18 cellular contexts compared by ENCODE assay signal in genomic region chr21:37136261-37136660, GRCh38.
DNase-seq lines count a peak whose midpoint lies in the region; ATAC-seq and TF ChIP-seq lines count a peak whose summit lies in the region.
"Had no signal": no experiment of that assay in that cellular context is flagged by ENCODE, and none has a peak within 500 bp of the region (broad histone marks: within the 10 kb centered on the region; RNA-seq: fewer than 3 reads in every experiment).

No MANE protein-coding gene starts in this region.

- no peaks in the 10 kb centered on the region for H3K27me3 Mint-ChIP-seq in activated naive CD4-positive, alpha-beta T cell treated with anti-CD3 and anti-CD28 coated beads, Interleukin-2, amount 10 ng/mL, durations not matched to agents 7 days and 5 days
- H3K27me3 Mint-ChIP-seq in activated T-helper 2 cell treated with anti-CD3 and anti-CD28 coated beads, Interferon-gamma antibody, Interleukin-2, Interleukin-4, amounts not matched to agents 10 μg/mL and 5 μg/mL and 100 μg/mL, durations not matched to agents 14 hours and 24 hours and 36 hours (ENCODE audit: low read depth) = no peaks in the 10 kb centered on the region
- H3K27me3 Mint-ChIP-seq in naive thymus-derived CD8-positive, alpha-beta T cell = no peaks in the 10 kb centered on the region
- H3K27me3 Mint-ChIP-seq: CD4-positive, alpha-beta memory T cell had no signal

- H3K4me3 ChIP-seq in MM.1S (ENCODE audit: low read length) = no peak overlapping the region
- H3K4me3 ChIP-seq: Peyer's patch had no signal

- peaks cover 26% of the 10 kb centered on the region for H3K4me1 Mint-ChIP-seq in activated naive CD4-positive, alpha-beta T cell treated with anti-CD3 and anti-CD28 coated beads, Interleukin-2, amount 10 ng/mL, durations not matched to agents 7 days and 5 days
- peaks cover 21% of the 10 kb centered on the region for H3K4me1 Mint-ChIP-seq in activated T-helper 2 cell treated with anti-CD3 and anti-CD28 coated beads, Interferon-gamma antibody, Interleukin-2, Interleukin-4, amounts not matched to agents 10 μg/mL and 5 μg/mL and 100 μg/mL, durations not matched to agents 14 hours and 24 hours and 36 hours (ENCODE audit: low read depth)
- H3K4me1 Mint-ChIP-seq in naive thymus-derived CD8-positive, alpha-beta T cell = peaks cover 11 to 20% (median 14%) of the 10 kb centered on the region in 4 donors

- no peaks in the 10 kb centered on the region for H4K20me1 ChIP-seq in MM.1S (ENCODE audit: insufficient read depth, low read length)

- H3K4me1 ChIP-seq in MM.1S (ENCODE audit: low read length) = no peaks in the 10 kb centered on the region
- H3K4me1 ChIP-seq: Peyer's patch had no signal

- peaks cover 5% of the 10 kb centered on the region for H3K9me3 Mint-ChIP-seq in activated naive CD4-positive, alpha-beta T cell treated with anti-CD3 and anti-CD28 coated beads, Interleukin-2, amount 10 ng/mL, durations not matched to agents 7 days and 5 days
- peaks cover 4% of the 10 kb centered on the region for H3K9me3 Mint-ChIP-seq in activated T-helper 2 cell treated with anti-CD3 and anti-CD28 coated beads, Interferon-gamma antibody, Interleukin-2, Interleukin-4, amounts not matched to agents 10 μg/mL and 5 μg/mL and 100 μg/mL, durations not matched to agents 14 hours and 24 hours and 36 hours
- no peaks in the 10 kb centered on the region for H3K9me3 Mint-ChIP-seq in naive thymus-derived CD8-positive, alpha-beta T cell
- H3K9me3 Mint-ChIP-seq: CD4-positive, alpha-beta memory T cell; H9 had no signal

- no peak overlapping the region for H3K27ac ChIP-seq in MM.1S (ENCODE audit: low read length)
- H3K27ac ChIP-seq: Peyer's patch had no signal

- H3K36me3 Mint-ChIP-seq in activated naive CD4-positive, alpha-beta T cell treated with anti-CD3 and anti-CD28 coated beads, Interleukin-2, amount 10 ng/mL, durations not matched to agents 7 days and 5 days = peaks cover 46% of the 10 kb centered on the region
- H3K36me3 Mint-ChIP-seq in activated T-helper 2 cell treated with anti-CD3 and anti-CD28 coated beads, Interferon-gamma antibody, Interleukin-2, Interleukin-4, amounts not matched to agents 10 μg/mL and 5 μg/mL and 100 μg/mL, durations not matched to agents 14 hours and 24 hours and 36 hours (ENCODE audit: low read depth) = peaks cover 58% of the 10 kb centered on the region
- peaks cover 12 to 80% (median 42%) of the 10 kb centered on the region in 3 donors for H3K36me3 Mint-ChIP-seq in naive thymus-derived CD8-positive, alpha-beta T cell

- intact Hi-C loops in activated T-helper 2 cell treated with anti-CD3 and anti-CD28 coated beads, Interferon-gamma antibody, Interleukin-2, Interleukin-4, amounts not matched to agents 10 μg/mL and 5 μg/mL and 100 μg/mL, durations not matched to agents 14 hours and 24 hours and 36 hours (cut with micrococcal nuclease) = no loop called here

- peak overlapping the region; percentile 37 for H3K27ac Mint-ChIP-seq in activated naive CD4-positive, alpha-beta T cell treated with anti-CD3 and anti-CD28 coated beads, Interleukin-2, amount 10 ng/mL, durations not matched to agents 7 days and 5 days
- H3K27ac Mint-ChIP-seq in activated T-helper 2 cell treated with anti-CD3 and anti-CD28 coated beads, Interferon-gamma antibody, Interleukin-2, Interleukin-4, amounts not matched to agents 10 μg/mL and 5 μg/mL and 100 μg/mL, durations not matched to agents 14 hours and 24 hours and 36 hours = no peak overlapping the region
- H3K27ac Mint-ChIP-seq in naive thymus-derived CD8-positive, alpha-beta T cell = peak overlapping the region in 7 of 10 donors; percentile 7 to 79 (median 54)
- H3K27ac Mint-ChIP-seq: H9 had no signal

- peaks cover 10% of the 10 kb centered on the region; the same call in 1 of the 2 replicates for H3K36me3 ChIP-seq in MM.1S (replicated peaks; ENCODE audit: insufficient read depth, low read length)

- H3K79me2 ChIP-seq in MM.1S (ENCODE audit: low read length) = no peaks in the 10 kb centered on the region

- POLR2A ChIA-PET in naive thymus-derived CD8-positive, alpha-beta T cell (lab: Charles Lee) = no interaction called here

- peak in 1 of 2 donors; percentile 45 for ATAC-seq in naive thymus-derived CD8-positive, alpha-beta T cell
- ATAC-seq in GM19455 (IDR thresholded peaks at IDR 0.05; ENCODE audit: unreplicated experiment) = no peak

- H3K27me3 ChIP-seq in MM.1S (replicated peaks; ENCODE audit: insufficient read depth, low read length) = no peaks in the 10 kb centered on the region
- H3K27me3 ChIP-seq: Peyer's patch had no signal

- CTCF ChIA-PET in activated naive CD4-positive, alpha-beta T cell treated with anti-CD3 and anti-CD28 coated beads, Interleukin-2, amount 10 ng/mL, durations not matched to agents 7 days and 5 days (lab: Charles Lee) = no interaction called here

- H3K4me2 ChIP-seq in MM.1S (ENCODE audit: low read depth, low read length) = no peak overlapping the region

- no peaks in the 10 kb centered on the region for H3K9me2 ChIP-seq in MM.1S (replicated peaks; ENCODE audit: insufficient read depth, low read length)

- no peak overlapping the region for H3K4me3 Mint-ChIP-seq in activated naive CD4-positive, alpha-beta T cell treated with anti-CD3 and anti-CD28 coated beads, Interleukin-2, amount 10 ng/mL, durations not matched to agents 7 days and 5 days
- H3K4me3 Mint-ChIP-seq in activated T-helper 2 cell treated with anti-CD3 and anti-CD28 coated beads, Interferon-gamma antibody, Interleukin-2, Interleukin-4, amounts not matched to agents 10 μg/mL and 5 μg/mL and 100 μg/mL, durations not matched to agents 14 hours and 24 hours and 36 hours (ENCODE audit: low read depth) = peak overlapping the region; percentile 13
- H3K4me3 Mint-ChIP-seq in naive thymus-derived CD8-positive, alpha-beta T cell = peak overlapping the region in 2 of 10 donors; percentile 7 to 18
- H3K4me3 Mint-ChIP-seq: CD4-positive, alpha-beta memory T cell; H9 had no signal

- TF ChIP-seq CTCF in MM.1S (IDR thresholded peaks at IDR 0.05; ENCODE audit: low read length) = no peak

- peak; percentile 29 for DNase-seq in activated naive CD4-positive, alpha-beta T cell treated with anti-CD3 and anti-CD28 coated beads, Interleukin-2, amount 10 ng/mL, durations not matched to agents 7 days and 5 days
- DNase-seq in activated naive CD4-positive, alpha-beta T cell treated with Interleukin-2 at 50 U/mL for 16 hours = no peak
- DNase-seq in MM.1S = peak; percentile 71
- DNase-seq in activated T-helper 2 cell treated with anti-CD3 and anti-CD28 coated beads, Interferon-gamma antibody, Interleukin-2, Interleukin-4, amounts not matched to agents 10 μg/mL and 5 μg/mL and 100 μg/mL, durations not matched to agents 14 hours and 24 hours and 36 hours (ENCODE audit: low spot score) = no peak
- peak in 1 of 10 donors; percentile 2 for DNase-seq in naive thymus-derived CD8-positive, alpha-beta T cell
- no peak for DNase-seq in DMS153 treated with DMSO at 0.1 percent for 48 hours (lab: John Stamatoyannopoulos, UW; ENCODE audit: unreplicated experiment)
- DNase-seq: ACHN; CD4-positive, alpha-beta memory T cell; EL; H9; Kasumi-1; NCI-H1417; NCI-H2029; NCI-H2171 treated with DMSO at 0.1 percent for 48 hours; NCI-H82; Peyer's patch; Right ventricle myocardium superior had no signal

- H3K9ac ChIP-seq in MM.1S (ENCODE audit: low read length) = no peak overlapping the region

- no peak overlapping the region for H2AFZ ChIP-seq in MM.1S (ENCODE audit: low read length)

- no peaks in the 10 kb centered on the region for H3K9me3 ChIP-seq in MM.1S (replicated peaks; ENCODE audit: insufficient read depth, low read length)
- H3K9me3 ChIP-seq: Peyer's patch had no signal

- no peaks in the 10 kb centered on the region for H3F3A ChIP-seq in MM.1S (ENCODE audit: insufficient read depth, low read length)

Comparison
In these comparisons a context has a peak if more than half of its experiments do, and no peak if none do; other contexts are left out.
1. DNase-seq: peak in activated naive CD4-positive, alpha-beta T cell treated with anti-CD3 and anti-CD28 coated beads, Interleukin-2, amount 10 ng/mL, durations not matched to agents 7 days and 5 days (single experiment) and MM.1S (single experiment); none in activated naive CD4-positive, alpha-beta T cell treated with Interleukin-2 at 50 U/mL for 16 hours (single experiment), activated T-helper 2 cell treated with anti-CD3 and anti-CD28 coated beads, Interferon-gamma antibody, Interleukin-2, Interleukin-4, amounts not matched to agents 10 μg/mL and 5 μg/mL and 100 μg/mL, durations not matched to agents 14 hours and 24 hours and 36 hours (single experiment) and DMS153 treated with DMSO at 0.1 percent for 48 hours (single experiment).